In the genomic region with DNA sequence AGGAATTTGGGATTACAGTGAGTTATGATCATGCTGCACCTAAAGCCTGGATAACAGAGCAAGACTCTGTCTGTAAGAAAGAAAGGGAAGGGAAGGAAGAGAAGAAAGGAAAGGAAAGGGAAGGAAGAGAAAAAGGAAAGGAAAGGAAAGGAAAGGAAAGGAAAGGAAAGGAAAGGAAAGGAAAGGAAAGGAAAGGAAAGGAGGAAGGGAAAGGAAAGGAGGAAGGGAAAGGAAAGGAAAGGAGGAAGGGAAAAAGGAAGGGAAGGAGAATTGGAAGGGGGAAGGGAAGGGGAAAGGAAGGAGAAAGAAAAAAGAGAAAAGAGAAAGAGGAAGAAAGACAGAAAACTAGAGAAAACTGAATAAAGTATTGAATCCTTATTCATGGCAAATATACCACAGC, we compare ENCODE assay signal across 29 cellular contexts.
"Had no signal": no experiment of that assay in that cellular context is flagged by ENCODE, and none has a peak within 500 bp of the region (broad histone marks: within the 10 kb centered on the region; RNA-seq: fewer than 3 reads in every experiment).

No MANE protein-coding gene starts in this region.

- H3K27ac ChIP-seq: neural progenitor cell, ovary, parathyroid adenoma, psoas muscle, right lobe of liver, sigmoid colon, suprapubic skin, testis, tibial artery, transverse colon, upper lobe of right lung, uterus had no signal

- H3K36me3 ChIP-seq: neural progenitor cell, ovary, right lobe of liver, sigmoid colon, suprapubic skin, tibial artery, transverse colon, upper lobe of right lung, uterus had no signal

- H3K27me3 Mint-ChIP-seq: progenitor cell of endocrine pancreas; stimulated activated memory B cell treated with anti-CD40 and anti-IgM and Interleukin-4, amounts not matched to agents 10 μg/mL and 1 μg/mL and 100 μg/mL, for 72 hours; stimulated activated naive CD8-positive, alpha-beta T cell treated with anti-CD3 and anti-CD28 coated beads, Interleukin-15, amount 100 ng/mL, for 72 hours; type B pancreatic cell had no signal

- H3K4me1 Mint-ChIP-seq: neural progenitor cell had no signal

- H3K9me3 ChIP-seq: ovary, psoas muscle, right lobe of liver, sigmoid colon, suprapubic skin, testis, tibial artery, transverse colon, upper lobe of right lung, uterus had no signal

- H3K27ac Mint-ChIP-seq: natural killer cell; nephron; neural progenitor cell; progenitor cell of endocrine pancreas; stimulated activated memory B cell treated with anti-CD40 and anti-IgM and Interleukin-4, amounts not matched to agents 10 μg/mL and 1 μg/mL and 100 μg/mL, for 72 hours; stimulated activated naive CD8-positive, alpha-beta T cell treated with anti-CD3 and anti-CD28 coated beads, Interleukin-15, amount 100 ng/mL, for 72 hours; type B pancreatic cell had no signal

- H3K4me2 ChIP-seq: neural progenitor cell had no signal

- DNase-seq: natural killer cell; occipital lobe; ovary; posterior cingulate gyrus; psoas muscle; right cardiac atrium; right lobe of liver; sigmoid colon; small intestine; stimulated activated CD4-positive, alpha-beta T cell treated with anti-CD3 and anti-CD28 coated beads, Interleukin-15, amount 100 ng/mL, for 24 hours; stimulated activated CD4-positive, alpha-beta T cell treated with anti-CD3 and anti-CD28 coated beads, Interleukin-2, amount 100 ng/mL, for 24 hours; stimulated activated CD4-positive, alpha-beta T cell treated with anti-CD3 and anti-CD28 coated beads, Interleukin-2, amount 100 ng/mL, for 48 hours; stimulated activated CD4-positive, alpha-beta T cell treated with anti-CD3 and anti-CD28 coated beads, Interleukin-4, amount 100 ng/mL, for 24 hours; stimulated activated naive CD4-positive, alpha-beta T cell; stimulated activated naive CD8-positive, alpha-beta T cell treated with anti-CD3 and anti-CD28 coated beads, Interleukin-15, amount 100 ng/mL, for 72 hours; stimulated activated naive CD8-positive, alpha-beta T cell treated with anti-CD3 and anti-CD28 coated beads, Interleukin-15, Interleukin-2, amounts not matched to agents 100 U/mL and 50 U/mL, for 24 hours; substantia nigra; testis; tibial artery; transverse colon; upper lobe of right lung; uterus had no signal

- H3K4me1 ChIP-seq: neural progenitor cell, psoas muscle, right lobe of liver, suprapubic skin, testis, transverse colon, upper lobe of right lung, uterus had no signal

- H3K4me3 Mint-ChIP-seq: natural killer cell; nephron; neural progenitor cell; stimulated activated memory B cell treated with anti-CD40 and anti-IgM and Interleukin-4, amounts not matched to agents 10 μg/mL and 1 μg/mL and 100 μg/mL, for 72 hours; stimulated activated naive CD8-positive, alpha-beta T cell treated with anti-CD3 and anti-CD28 coated beads, Interleukin-15, amount 100 ng/mL, for 72 hours; type B pancreatic cell had no signal

- H3K4me3 ChIP-seq: neural progenitor cell, ovary, psoas muscle, right lobe of liver, sigmoid colon, suprapubic skin, testis, tibial artery, transverse colon, upper lobe of right lung, uterus had no signal

- ATAC-seq: natural killer cell; psoas muscle; right cardiac atrium; right lobe of liver; stimulated activated memory B cell treated with anti-CD40 and anti-IgM and Interleukin-4, amounts not matched to agents 10 μg/mL and 1 μg/mL and 100 μg/mL, for 72 hours; stimulated activated naive CD8-positive, alpha-beta T cell treated with anti-CD3 and anti-CD28 coated beads, Interleukin-15, Interleukin-2, amounts not matched to agents 100 U/mL and 50 U/mL, for 24 hours; upper lobe of right lung had no signal

- H3K36me3 Mint-ChIP-seq: natural killer cell; neural progenitor cell; stimulated activated memory B cell treated with anti-CD40 and anti-IgM and Interleukin-4, amounts not matched to agents 10 μg/mL and 1 μg/mL and 100 μg/mL, for 72 hours; type B pancreatic cell had no signal

- H2AFZ ChIP-seq: neural progenitor cell, parathyroid adenoma had no signal

- H3K79me2 ChIP-seq: parathyroid adenoma had no signal

- H3K9ac ChIP-seq: neural progenitor cell, parathyroid adenoma had no signal

- H3K27me3 ChIP-seq: neural progenitor cell, ovary, right lobe of liver, sigmoid colon, suprapubic skin, testis, tibial artery, transverse colon, upper lobe of right lung, uterus had no signal

- H3K9me3 Mint-ChIP-seq: natural killer cell; nephron; neural progenitor cell; stimulated activated memory B cell treated with anti-CD40 and anti-IgM and Interleukin-4, amounts not matched to agents 10 μg/mL and 1 μg/mL and 100 μg/mL, for 72 hours; stimulated activated naive CD8-positive, alpha-beta T cell treated with anti-CD3 and anti-CD28 coated beads, Interleukin-15, amount 100 ng/mL, for 72 hours; type B pancreatic cell had no signal
